13 cellular contexts compared by ENCODE assay signal in the genomic region with DNA sequence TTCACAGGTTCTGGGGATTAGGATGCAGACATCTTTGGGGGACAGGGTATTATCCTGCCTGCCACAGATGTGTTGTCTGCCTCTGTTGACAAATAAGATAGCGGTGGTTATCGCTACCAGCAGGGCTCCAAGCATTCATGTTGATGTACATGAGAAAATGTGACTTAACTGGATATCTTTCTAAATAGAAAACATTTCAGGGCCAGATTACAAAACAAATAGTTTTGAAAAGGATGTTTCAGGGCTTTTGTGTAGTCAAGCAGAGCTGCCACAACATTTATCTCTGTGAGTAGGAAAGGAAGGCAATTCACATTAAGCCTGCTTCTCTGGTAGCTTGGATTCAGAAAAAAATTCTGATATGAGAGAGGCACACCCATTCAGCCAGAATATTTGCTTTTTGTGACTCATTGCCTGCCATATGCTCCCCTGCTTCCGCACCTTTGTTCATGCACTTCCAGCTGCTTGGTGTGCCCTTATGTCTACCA. TPM values are rescaled to one million over a fixed set of nuclear protein-coding genes. Genes with fewer than 3 reads are reported as not detected.
DNase-seq lines count a peak whose midpoint lies in the region; ATAC-seq and TF ChIP-seq lines count a peak whose summit lies in the region.
"Had no signal": no experiment of that assay in that cellular context is flagged by ENCODE, and none has a peak within 500 bp of the region (broad histone marks: within the 10 kb centered on the region; RNA-seq: fewer than 3 reads in every experiment).

No MANE protein-coding gene starts in this region.

- CTCF ChIA-PET in mammary epithelial cell (lab: Charles Lee; ENCODE audit: low non-redundant PET) = no interaction called here

- TF ChIP-seq CTCF in mammary epithelial cell (conservative IDR thresholded peaks at IDR 0.05 in 1 of 2, IDR thresholded peaks at IDR 0.05 in 1 of 2; ENCODE audit: extremely low read depth in 1 of 2, insufficient read depth in 1 of 2, low read depth in 1 of 2, low read length in 2 of 2) (no peak), natural killer cell (IDR thresholded peaks at IDR 0.05) (no peak)

- H3K36me3 ChIP-seq in mammary epithelial cell (ENCODE audit: insufficient read depth, low read length) (no peaks in the 10 kb centered on the region), muscle layer of duodenum (ENCODE audit: control insufficient read depth in 1 of 2, insufficient read depth in 2 of 2, low read length in 2 of 2) (no peaks in the 10 kb centered on the region)
- H3K36me3 ChIP-seq: right lobe of liver, SJCRH30 had no signal

- no peaks in the 10 kb centered on the region for H4K20me1 ChIP-seq in mammary epithelial cell (ENCODE audit: insufficient read depth, low read length)

- peak; percentile 21 for DNase-seq in ELR (ENCODE audit: low read depth)
- peak; percentile 97 for DNase-seq in NCI-H2171 treated with DMSO at 0.1 percent for 48 hours (lab: John Stamatoyannopoulos, UW)
- peak; percentile 35 for DNase-seq in mammary epithelial cell
- no peak for DNase-seq in NK-92 treated with Interleukin-12 subunit alpha and Interleukin-12 subunit beta, amount 100 ng/mL, for 24 hours (lab: John Stamatoyannopoulos, UW)
- no peak for DNase-seq in HuH-7.5 (ENCODE audit: low spot score)
- DNase-seq in stimulated activated CD4-positive, alpha-beta T cell treated with anti-CD3 and anti-CD28 coated beads, Interleukin-15, amount 100 ng/mL, for 24 hours = no peak
- no peak for DNase-seq in natural killer cell
- DNase-seq: activated CD4-positive, alpha-beta T cell treated with anti-CD3 and anti-CD28 coated beads for 1 hour; activated gamma-delta T cell treated with Interleukin-2 at 50 U/mL for 16 hours; right lobe of liver had no signal

- dilution Hi-C loops in mammary epithelial cell (cut with HindIII; ENCODE audit: low sequenced_read_pairs) = no loop called here

- H3K4me2 ChIP-seq in mammary epithelial cell (ENCODE audit: insufficient read depth, low read depth, low read length) = no peak overlapping the region

- BruUV-seq in mammary epithelial cell (replicated peaks; lab: Mats Ljungman, UMichigan) = no TSS peak

- H3K79me2 ChIP-seq in mammary epithelial cell (ENCODE audit: insufficient read depth, low read length) = no peaks in the 10 kb centered on the region

- intact Hi-C loops in mammary epithelial cell (cut with micrococcal nuclease) = no loop called here
- intact Hi-C loops in natural killer cell (cut with micrococcal nuclease) = no loop called here

- H3K4me1 ChIP-seq in mammary epithelial cell (ENCODE audit: insufficient read depth, low read length) (peaks cover 10% of the 10 kb centered on the region), muscle layer of duodenum (ENCODE audit: control insufficient read depth in 1 of 2, insufficient read depth in 2 of 2, low read length in 2 of 2) (no peaks in the 10 kb centered on the region)
- H3K4me1 ChIP-seq: right lobe of liver, SJCRH30 had no signal

- no peak overlapping the region for H2AFZ ChIP-seq in mammary epithelial cell (ENCODE audit: low read depth, low read length)

- H3K27me3 ChIP-seq in mammary epithelial cell (ENCODE audit: insufficient read depth, low read length) (no peaks in the 10 kb centered on the region), muscle layer of duodenum (ENCODE audit: low read depth, low read length) (no peaks in the 10 kb centered on the region)
- H3K27me3 ChIP-seq: right lobe of liver, SJCRH30 had no signal

- H3K27ac ChIP-seq in mammary epithelial cell (ENCODE audit: insufficient read depth, low read depth, low read length) (no peak overlapping the region), muscle layer of duodenum (ENCODE audit: low read length) (peak overlapping the region; percentile 22)
- H3K27ac ChIP-seq: right lobe of liver, SJCRH30 had no signal

- WGBS in mammary epithelial cell (ENCODE audit: low coverage, missing lambda C conversion rate) = 97% methylated on average over 3 of the region's 3 CpGs

- H3K4me3 ChIP-seq in mammary epithelial cell (replicated peaks in 1 of 3; ENCODE audit: insufficient read depth in 1 of 3, low read depth in 2 of 3, low read length in 3 of 3) (no peak overlapping the region), muscle layer of duodenum (ENCODE audit: low read depth in 1 of 2, low read length in 2 of 2) (no peak overlapping the region)
- H3K4me3 ChIP-seq: lung, right lobe of liver, SJCRH30 had no signal

- no peaks in the 10 kb centered on the region for H3K9me3 ChIP-seq in mammary epithelial cell (replicated peaks; ENCODE audit: insufficient read depth, low read length)
- H3K9me3 ChIP-seq in muscle layer of duodenum (ENCODE audit: control insufficient read depth in 1 of 2, low read length in 2 of 2) = no peaks in the 10 kb centered on the region
- H3K9me3 ChIP-seq: right lobe of liver, SJCRH30 had no signal

- H3K9me3 Mint-ChIP-seq in natural killer cell = no peaks in the 10 kb centered on the region

- H3K27me3 Mint-ChIP-seq in natural killer cell (ENCODE audit: low read depth in 2 of 2) = peaks cover 3 to 11% of the 10 kb centered on the region in 2 donors

- H3K27ac Mint-ChIP-seq in natural killer cell = no peak overlapping the region

- peaks cover 13 to 15% of the 10 kb centered on the region in 2 donors for H3K4me1 Mint-ChIP-seq in natural killer cell

- no peaks in the 10 kb centered on the region for H3K36me3 Mint-ChIP-seq in natural killer cell

- ATAC-seq in natural killer cell = no peak

- no peak overlapping the region for H3K9ac ChIP-seq in mammary epithelial cell (ENCODE audit: insufficient read depth, low read length)

- no peak overlapping the region for H3K4me3 Mint-ChIP-seq in natural killer cell

- in situ Hi-C loops in mammary epithelial cell (cut with MboI; ENCODE audit: low sequenced_read_pairs in 2 of 2) = no loop called here

RNA-seq across cellular contexts. Expression of gene PLS1, which starts 22.8 kb away (rescaled TPM):
- total RNA-seq in mammary epithelial cell = 1 to 10 TPM; 4.0 to 6.8 TPM
- polyA plus RNA-seq in mammary epithelial cell = 7.1 TPM
- polyA minus RNA-seq in mammary epithelial cell = 22.1 TPM
- total RNA-seq in natural killer cell = 1 to 10 TPM; 1.2 to 2.6 (median 1.6) TPM

RNA-seq across cellular contexts. Expression of gene ATR, which starts 40.4 kb away (rescaled TPM):
- total RNA-seq in mammary epithelial cell = 10 to 100 TPM; 31.1 to 43.2 TPM
- 11.7 TPM for polyA plus RNA-seq in mammary epithelial cell
- polyA minus RNA-seq in mammary epithelial cell = 28.9 TPM
- 10 to 100 TPM; 39.9 to 47.9 (median 45.8) TPM for total RNA-seq in natural killer cell

Comparison
In these comparisons a context has a peak if more than half of its experiments do, and no peak if none do; other contexts are left out.
1. DNase-seq: peak in ELR (single experiment), NCI-H2171 treated with DMSO at 0.1 percent for 48 hours (single experiment) and mammary epithelial cell (single experiment); none in NK-92 treated with Interleukin-12 subunit alpha and Interleukin-12 subunit beta, amount 100 ng/mL, for 24 hours (single experiment), HuH-7.5 (single experiment), stimulated activated CD4-positive, alpha-beta T cell treated with anti-CD3 and anti-CD28 coated beads, Interleukin-15, amount 100 ng/mL, for 24 hours (single experiment) and natural killer cell (single experiment).